7 cellular contexts compared by ENCODE assay signal in genomic region chr9:35828716-35829083, GRCh38.
DNase-seq lines count a peak whose midpoint lies in the region; ATAC-seq and TF ChIP-seq lines count a peak whose summit lies in the region.

FAM221B (minus strand) TSS chr9:35828732; CDS start chr9:35826161, 2,571 bp downstream.

- no peak within 1 kb of the TSS for H3K4me3 ChIP-seq in KMS-11 (IDR thresholded peaks at IDR 0.05; ENCODE audit: insufficient read depth, low read depth, low read length)

- H3K9ac ChIP-seq in KMS-11 = peak within 1 kb of the TSS; percentile 29; the same call in 1 of the 2 replicates

- DNase-seq in stimulated activated naive CD8-positive, alpha-beta T cell treated with anti-CD3 and anti-CD28 coated beads, Interleukin-15, Interleukin-2, amounts not matched to agents 100 U/mL and 50 U/mL, for 24 hours = peak; percentile 45
- no peak for DNase-seq in effector CD8-positive, alpha-beta T cell (lab: John Stamatoyannopoulos, UW)
- no peak for DNase-seq in glomerular visceral epithelial cell (ENCODE audit: extremely low spot score)

- H3K4me1 ChIP-seq in KMS-11 (ENCODE audit: low read depth, poor library complexity, severe bottlenecking) = peaks cover 24% of the 10 kb centered on the region

- no peak for TF ChIP-seq CTCF in KMS-11 (conservative IDR thresholded peaks at IDR 0.05; ENCODE audit: low read depth, low read length)

- H3K79me2 ChIP-seq in KMS-11 (ENCODE audit: insufficient read depth, low read depth) = no peaks in the 10 kb centered on the region

- H4K20me1 ChIP-seq in KMS-11 (ENCODE audit: insufficient read depth) = no peaks in the 10 kb centered on the region

- no peaks in the 10 kb centered on the region for H3K27me3 ChIP-seq in KMS-11 (ENCODE audit: insufficient read depth, low read depth)
- no peaks in the 10 kb centered on the region for H3K27me3 ChIP-seq in layer of hippocampus (ENCODE audit: control insufficient read depth, insufficient read depth, low read length)

- no peaks in the 10 kb centered on the region for H3K36me3 ChIP-seq in KMS-11 (ENCODE audit: insufficient read depth)

- ATAC-seq in GM18907 (IDR thresholded peaks at IDR 0.05; ENCODE audit: unreplicated experiment) = peak; percentile 3
- no peak for ATAC-seq in stimulated activated naive CD8-positive, alpha-beta T cell treated with anti-CD3 and anti-CD28 coated beads, Interleukin-15, Interleukin-2, amounts not matched to agents 100 U/mL and 50 U/mL, for 24 hours

- peak within 1 kb of the TSS; percentile 74 for H3K4me2 ChIP-seq in KMS-11

- H3K27ac ChIP-seq in KMS-11 (no peak within 1 kb of the TSS), angular gyrus (ENCODE audit: low read depth, low read length) (peak within 1 kb of the TSS; percentile 38), layer of hippocampus (ENCODE audit: low read depth, low read length) (peak within 1 kb of the TSS; percentile 74)

- H2AFZ ChIP-seq in KMS-11 (ENCODE audit: low read depth) = peak within 1 kb of the TSS; percentile 93
